In genomic region chr11:64263021-64263946, GRCh38 we compare ENCODE assay signal across 12 cellular contexts. TPM values are rescaled to one million over a fixed set of nuclear protein-coding genes. Genes with fewer than 3 reads are reported as not detected.
DNase-seq lines count a peak whose midpoint lies in the region.
"Had no signal": no experiment of that assay in that cellular context is flagged by ENCODE, and none has a peak within 500 bp of the region (broad histone marks: within the 10 kb centered on the region; RNA-seq: fewer than 3 reads in every experiment).

No MANE protein-coding gene starts in this region.

- peaks cover 1% of the 10 kb centered on the region for H3K4me1 ChIP-seq in mesendoderm (ENCODE audit: control insufficient read depth, low read depth, low read length)

- H3K27me3 ChIP-seq in H7 (ENCODE audit: control insufficient read depth, insufficient read depth, low read length) = no peaks in the 10 kb centered on the region
- no peaks in the 10 kb centered on the region for H3K27me3 ChIP-seq in mesendoderm (ENCODE audit: insufficient read depth, low read length, poor library complexity)
- H3K27me3 ChIP-seq: right lobe of liver had no signal

- no peak overlapping the region for H2BK15ac ChIP-seq in mesendoderm (replicated peaks; ENCODE audit: low read depth)

- no peak overlapping the region for H3K9ac ChIP-seq in mesendoderm (ENCODE audit: low read length)

- H3K4ac ChIP-seq in mesendoderm (ENCODE audit: low read depth, low read length) = no peak overlapping the region

- no peak overlapping the region for H3K4me3 ChIP-seq in H7 (ENCODE audit: insufficient read depth, low read depth, low read length)
- no peak overlapping the region for H3K4me3 ChIP-seq in mesendoderm (ENCODE audit: low read length)
- H3K4me3 ChIP-seq: lung, right lobe of liver had no signal

- no peak overlapping the region for H3K4me3 Mint-ChIP-seq in T-helper 2 cell treated with Interferon-gamma antibody and Interleukin-4, amounts not matched to agents 5 μg/mL and 100 μg/mL, for 36 hours
- H3K4me3 Mint-ChIP-seq: CD4-positive, CD25-positive, alpha-beta regulatory T cell had no signal

- H3K18ac ChIP-seq in mesendoderm (ENCODE audit: low read length) = no peak overlapping the region

- DNase-seq in H7 = peak; percentile 80
- DNase-seq in amniotic epithelial cell (ENCODE audit: low read depth) = peak; percentile 81
- peak; percentile 62 for DNase-seq in mesendoderm
- DNase-seq in T-helper 2 cell treated with Interferon-gamma antibody and Interleukin-4, amounts not matched to agents 5 μg/mL and 100 μg/mL, for 36 hours (ENCODE audit: low spot score) = no peak
- DNase-seq in DMS114 treated with DMSO at 0.1 percent for 48 hours (lab: John Stamatoyannopoulos, UW; ENCODE audit: unreplicated experiment) = no peak
- DNase-seq in NCI-H2107 treated with DMSO at 0.1 percent for 48 hours (lab: John Stamatoyannopoulos, UW; ENCODE audit: unreplicated experiment) = no peak
- DNase-seq: activated CD4-positive, alpha-beta T cell treated with anti-CD3 and anti-CD28 coated beads for 48 hours; activated gamma-delta T cell treated with Interleukin-2 at 50 U/mL for 16 hours; CD4-positive, CD25-positive, alpha-beta regulatory T cell; NCI-H510A had no signal

- H3K36me3 Mint-ChIP-seq in T-helper 2 cell treated with Interferon-gamma antibody and Interleukin-4, amounts not matched to agents 5 μg/mL and 100 μg/mL, for 36 hours (ENCODE audit: low read depth) = peaks cover 21% of the 10 kb centered on the region
- H3K36me3 Mint-ChIP-seq: CD4-positive, CD25-positive, alpha-beta regulatory T cell had no signal

- no peaks in the 10 kb centered on the region for H3K79me1 ChIP-seq in mesendoderm (ENCODE audit: low read length)

- H3K56ac ChIP-seq in mesendoderm (ENCODE audit: low read length) = no peak overlapping the region

- H2BK120ac ChIP-seq in mesendoderm (ENCODE audit: low read depth, low read length) = no peak overlapping the region

- no peaks in the 10 kb centered on the region for H3K27me3 Mint-ChIP-seq in T-helper 2 cell treated with Interferon-gamma antibody and Interleukin-4, amounts not matched to agents 5 μg/mL and 100 μg/mL, for 36 hours (ENCODE audit: low read depth)
- H3K27me3 Mint-ChIP-seq: CD4-positive, CD25-positive, alpha-beta regulatory T cell had no signal

- H3K4me2 ChIP-seq in mesendoderm (ENCODE audit: low read length) = no peak overlapping the region

- no peak overlapping the region for H3K27ac ChIP-seq in mesendoderm (ENCODE audit: low read depth, low read length)
- H3K27ac ChIP-seq: right lobe of liver had no signal

- no peaks in the 10 kb centered on the region for H3K9me3 Mint-ChIP-seq in T-helper 2 cell treated with Interferon-gamma antibody and Interleukin-4, amounts not matched to agents 5 μg/mL and 100 μg/mL, for 36 hours
- H3K9me3 Mint-ChIP-seq: CD4-positive, CD25-positive, alpha-beta regulatory T cell had no signal

- no peaks in the 10 kb centered on the region for H3K79me2 ChIP-seq in mesendoderm (ENCODE audit: control insufficient read depth, insufficient read depth, low read length)

- no peak overlapping the region for H3K23ac ChIP-seq in mesendoderm (ENCODE audit: low read length)

- H3K36me3 ChIP-seq in H7 (replicated peaks; ENCODE audit: control insufficient read depth, insufficient read depth, low read length) (peaks cover 32% of the 10 kb centered on the region), mesendoderm (ENCODE audit: control insufficient read depth, insufficient read depth, low read length) (peaks cover 17% of the 10 kb centered on the region)
- H3K36me3 ChIP-seq: right lobe of liver had no signal

- no peak overlapping the region for H3K27ac Mint-ChIP-seq in T-helper 2 cell treated with Interferon-gamma antibody and Interleukin-4, amounts not matched to agents 5 μg/mL and 100 μg/mL, for 36 hours

- WGBS in mesendoderm (ENCODE audit: extremely low coverage, insufficient coverage, low lambda C conversion rate) = no CpG with 5 or more reads among the region's 29 CpGs

- no peak overlapping the region for H4K5ac ChIP-seq in mesendoderm (ENCODE audit: low read length)

- peaks cover 9% of the 10 kb centered on the region for H3K4me1 Mint-ChIP-seq in T-helper 2 cell treated with Interferon-gamma antibody and Interleukin-4, amounts not matched to agents 5 μg/mL and 100 μg/mL, for 36 hours (ENCODE audit: low read depth)

- H4K8ac ChIP-seq in mesendoderm (ENCODE audit: low read depth, low read length) = no peak overlapping the region

- no peak overlapping the region for H2BK5ac ChIP-seq in mesendoderm (ENCODE audit: low read length)

- H2AK5ac ChIP-seq in mesendoderm (ENCODE audit: low read length) = no peak overlapping the region

RNA-seq across cellular contexts. Expression of gene PLCB3, which starts 12.0 kb away (rescaled TPM):
- total RNA-seq in H7 (2014; rRNA removed; shearing (Covaris generic)) = 70.0 and 87.0 TPM in 2 replicates
- 39.7 TPM for polyA plus RNA-seq in mesendoderm (2013, experiment 1 of 2)
- 40.7 TPM for polyA plus RNA-seq in mesendoderm (2013, experiment 2 of 2)

RNA-seq across cellular contexts. Expression of gene PPP1R14B, which starts 16.5 kb away (rescaled TPM):
- 461 and 540 TPM in 2 replicates for total RNA-seq in H7 (2014; rRNA removed; shearing (Covaris generic))
- 546 TPM for polyA plus RNA-seq in mesendoderm (2013, experiment 1 of 2)
- polyA plus RNA-seq in mesendoderm (2013, experiment 2 of 2) = 550 TPM

RNA-seq across cellular contexts. Expression of gene BAD, which starts 21.2 kb away (rescaled TPM):
- total RNA-seq in H7 (2014; rRNA removed; shearing (Covaris generic)) = 46.0 and 71.8 TPM in 2 replicates
- polyA plus RNA-seq in mesendoderm (2013, experiment 1 of 2) = 18.3 TPM
- 18.3 TPM for polyA plus RNA-seq in mesendoderm (2013, experiment 2 of 2)

RNA-seq across cellular contexts. Expression of gene GPR137, which starts 22.4 kb away (rescaled TPM):
- 26.3 and 29.5 TPM in 2 replicates for total RNA-seq in H7 (2014; rRNA removed; shearing (Covaris generic))
- polyA plus RNA-seq in mesendoderm (2013, experiment 1 of 2) = 15.4 TPM
- 16.1 TPM for polyA plus RNA-seq in mesendoderm (2013, experiment 2 of 2)

RNA-seq across cellular contexts. Expression of gene FKBP2, which starts 22.4 kb away (rescaled TPM):
- 62.0 and 63.8 TPM in 2 replicates for total RNA-seq in H7 (2014; rRNA removed; shearing (Covaris generic))
- polyA plus RNA-seq in mesendoderm (2013, experiment 1 of 2) = 47.8 TPM
- polyA plus RNA-seq in mesendoderm (2013, experiment 2 of 2) = 45.9 TPM

Comparison
In these comparisons a context has a peak if more than half of its experiments do, and no peak if none do; other contexts are left out.
1. DNase-seq: peak in H7 (single experiment), amniotic epithelial cell (single experiment) and mesendoderm (single experiment); none in T-helper 2 cell treated with Interferon-gamma antibody and Interleukin-4, amounts not matched to agents 5 μg/mL and 100 μg/mL, for 36 hours (single experiment), DMS114 treated with DMSO at 0.1 percent for 48 hours (single experiment) and NCI-H2107 treated with DMSO at 0.1 percent for 48 hours (single experiment).